Comparison of ENCODE assay signal across 9 cellular contexts in the genomic region with DNA sequence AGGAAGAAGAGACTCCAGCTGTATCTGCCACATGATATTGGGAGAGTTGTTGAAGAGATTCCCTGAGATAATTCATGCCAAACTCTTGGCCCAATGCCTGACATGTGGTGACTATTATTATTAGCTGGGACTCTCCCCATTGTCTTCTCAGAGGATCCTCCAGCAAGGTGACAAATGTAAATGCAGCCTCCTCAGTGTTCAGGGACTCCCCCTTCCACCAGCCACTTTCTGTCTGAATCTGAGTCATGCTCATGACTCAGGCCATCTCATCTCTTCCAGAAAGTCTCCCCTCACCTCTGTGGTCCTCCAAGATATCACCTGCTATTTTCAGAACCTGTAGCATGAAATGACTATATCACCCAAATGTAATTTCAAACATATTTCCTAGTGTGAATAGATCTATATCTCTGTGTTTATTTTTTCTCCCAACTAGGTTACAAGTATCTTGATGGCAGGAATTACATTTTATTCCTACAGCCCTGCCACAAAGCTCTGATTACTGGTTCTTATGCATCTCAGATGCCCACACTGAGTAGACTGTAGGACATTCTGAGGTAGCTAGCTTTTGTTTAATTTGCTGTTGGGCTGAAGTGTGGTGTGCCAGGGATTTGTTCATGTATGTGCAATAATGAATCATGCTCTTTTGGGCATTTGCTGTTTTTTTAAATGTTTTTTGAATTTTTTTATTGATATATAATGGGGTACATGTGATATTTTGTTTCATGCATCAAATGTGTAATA.
DNase-seq lines count a peak whose midpoint lies in the region; ATAC-seq and TF ChIP-seq lines count a peak whose summit lies in the region.
"Had no signal": no experiment of that assay in that cellular context is flagged by ENCODE, and none has a peak within 500 bp of the region (broad histone marks: within the 10 kb centered on the region; RNA-seq: fewer than 3 reads in every experiment).

No MANE protein-coding gene starts in this region.

- H3K36me3 ChIP-seq in upper lobe of left lung: no peaks in the 10 kb centered on the region
- H3K36me3 ChIP-seq: heart right ventricle had no signal

- DNase-seq in foreskin keratinocyte (peak in 1 of 2 donors; percentile 63), left colon (no peak), NCI-H1105 (lab: John Stamatoyannopoulos, UW) (no peak), NCI-H1694 treated with DMSO at 0.1 percent for 48 hours (lab: John Stamatoyannopoulos, UW) (no peak), upper lobe of left lung (no peak)
- DNase-seq: heart right ventricle had no signal

- H3K4me1 ChIP-seq in foreskin keratinocyte (peaks cover 3% of the 10 kb centered on the region), upper lobe of left lung (peaks cover 0 to 2% (median 0%) of the 10 kb centered on the region in 4 donors)

- ATAC-seq in GM18520 (IDR thresholded peaks at IDR 0.05; ENCODE audit: unreplicated experiment) (peak; percentile 87), HG02678 (IDR thresholded peaks at IDR 0.05; ENCODE audit: unreplicated experiment) (peak; percentile 85), SK-N-SH treated with all-trans-retinoic acid at 6 μM for 48 hours (peak; percentile 75), foreskin keratinocyte (peak; percentile 96), left colon (no peak), upper lobe of left lung (ENCODE audit: low FRiP score in 2 of 2) (no peak)

- peaks cover 22% of the 10 kb centered on the region for H3K27me3 ChIP-seq in foreskin keratinocyte
- no peaks in the 10 kb centered on the region for H3K27me3 ChIP-seq in upper lobe of left lung

- intact Hi-C loops in left colon (cut with DNase I, micrococcal nuclease): no loop called here

- H3K27ac ChIP-seq in foreskin keratinocyte (peak overlapping the region; percentile 22), upper lobe of left lung (no peak overlapping the region)
- H3K27ac ChIP-seq: heart right ventricle had no signal

- no peak overlapping the region for H3K4me3 ChIP-seq in upper lobe of left lung
- H3K4me3 ChIP-seq: heart right ventricle had no signal

- no peak for TF ChIP-seq POLR2A in upper lobe of left lung (IDR thresholded peaks at IDR 0.05)

- no peak for TF ChIP-seq EP300 in upper lobe of left lung (IDR thresholded peaks at IDR 0.05)

- H3K9me3 ChIP-seq in upper lobe of left lung: no peaks in the 10 kb centered on the region
- H3K9me3 ChIP-seq: heart right ventricle had no signal

- TF ChIP-seq CTCF in foreskin keratinocyte (conservative IDR thresholded peaks at IDR 0.05) (no peak), upper lobe of left lung (IDR thresholded peaks at IDR 0.05) (no peak)

TF ChIP-seq in SK-N-SH treated with all-trans-retinoic acid at 6 μM for 48 hours, 23 proteins besides CTCF, POLR2A, EP300 and RAD21:
- TF ChIP-seq TCF4 (CRISPR knock-in tag; IDR thresholded peaks at IDR 0.05; ENCODE audit: borderline replicate concordance) (no peak), ZFP3 (CRISPR knock-in tag; IDR thresholded peaks at IDR 0.05) (no peak), TOX (CRISPR knock-in tag; IDR thresholded peaks at IDR 0.05; ENCODE audit: borderline replicate concordance) (no peak), ESRRG (CRISPR knock-in tag; IDR thresholded peaks at IDR 0.05) (no peak)
- TF ChIP-seq, protein P1, sequence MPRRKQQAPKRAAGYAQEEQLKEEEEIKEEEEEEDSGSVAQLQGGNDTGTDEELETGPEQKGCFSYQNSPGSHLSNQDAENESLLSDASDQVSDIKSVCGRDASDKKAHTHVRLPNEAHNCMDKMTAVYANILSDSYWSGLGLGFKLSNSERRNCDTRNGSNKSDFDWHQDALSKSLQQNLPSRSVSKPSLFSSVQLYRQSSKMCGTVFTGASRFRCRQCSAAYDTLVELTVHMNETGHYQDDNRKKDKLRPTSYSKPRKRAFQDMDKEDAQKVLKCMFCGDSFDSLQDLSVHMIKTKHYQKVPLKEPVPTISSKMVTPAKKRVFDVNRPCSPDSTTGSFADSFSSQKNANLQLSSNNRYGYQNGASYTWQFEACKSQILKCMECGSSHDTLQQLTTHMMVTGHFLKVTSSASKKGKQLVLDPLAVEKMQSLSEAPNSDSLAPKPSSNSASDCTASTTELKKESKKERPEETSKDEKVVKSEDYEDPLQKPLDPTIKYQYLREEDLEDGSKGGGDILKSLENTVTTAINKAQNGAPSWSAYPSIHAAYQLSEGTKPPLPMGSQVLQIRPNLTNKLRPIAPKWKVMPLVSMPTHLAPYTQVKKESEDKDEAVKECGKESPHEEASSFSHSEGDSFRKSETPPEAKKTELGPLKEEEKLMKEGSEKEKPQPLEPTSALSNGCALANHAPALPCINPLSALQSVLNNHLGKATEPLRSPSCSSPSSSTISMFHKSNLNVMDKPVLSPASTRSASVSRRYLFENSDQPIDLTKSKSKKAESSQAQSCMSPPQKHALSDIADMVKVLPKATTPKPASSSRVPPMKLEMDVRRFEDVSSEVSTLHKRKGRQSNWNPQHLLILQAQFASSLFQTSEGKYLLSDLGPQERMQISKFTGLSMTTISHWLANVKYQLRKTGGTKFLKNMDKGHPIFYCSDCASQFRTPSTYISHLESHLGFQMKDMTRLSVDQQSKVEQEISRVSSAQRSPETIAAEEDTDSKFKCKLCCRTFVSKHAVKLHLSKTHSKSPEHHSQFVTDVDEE (CRISPR knock-in tag; IDR thresholded peaks at IDR 0.05): no peak

Comparison
In these comparisons a context has a peak if more than half of its experiments do, and no peak if none do; other contexts are left out.
1. ATAC-seq: peak in GM18520 (single experiment), HG02678 (single experiment), SK-N-SH treated with all-trans-retinoic acid at 6 μM for 48 hours (single experiment) and foreskin keratinocyte (single experiment); none in left colon (single experiment) and upper lobe of left lung (0 of 2).